29 cellular contexts compared by ENCODE assay signal in the genomic region with DNA sequence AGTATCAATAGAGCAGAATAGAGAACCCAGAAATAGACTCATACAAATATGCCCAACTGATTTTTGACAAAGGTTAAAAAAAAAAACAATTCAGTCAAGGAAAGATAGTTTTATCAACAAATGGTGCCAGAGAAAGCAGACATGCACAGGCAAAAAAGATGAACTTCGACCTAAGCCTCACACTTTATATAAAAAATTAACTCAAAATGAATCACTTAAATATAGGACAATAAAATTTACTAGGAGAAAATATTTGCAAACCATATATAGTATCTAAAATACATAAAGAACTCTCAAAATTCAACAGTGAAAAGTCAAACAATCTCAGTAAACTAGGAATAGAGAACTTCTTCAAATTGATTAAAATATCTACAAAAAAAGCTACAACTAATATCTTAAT.
"Had no signal": no experiment of that assay in that cellular context is flagged by ENCODE, and none has a peak within 500 bp of the region (broad histone marks: within the 10 kb centered on the region; RNA-seq: fewer than 3 reads in every experiment).

No MANE protein-coding gene starts in this region.

- H3K4me1 ChIP-seq: colonic mucosa had no signal

- H3K27ac ChIP-seq: body of pancreas, colonic mucosa, epithelial cell of prostate, esophagus squamous epithelium, gastroesophageal sphincter, heart right ventricle, VCaP had no signal

- FAIRE-seq: endometrium, endothelial cell of umbilical vein had no signal

- H3K9me3 Mint-ChIP-seq: activated CD4-positive, alpha-beta memory T cell treated with anti-CD3 and anti-CD28 coated beads, Interleukin-2, amount 10 ng/mL, durations not matched to agents 7 days and 5 days; activated CD4-positive, alpha-beta T cell treated with anti-CD3 and anti-CD28 coated beads, Interleukin-2, amount 10 ng/mL, durations not matched to agents 7 days and 5 days; activated T-helper 17 cell treated with anti-CD3 and anti-CD28 coated beads, Interleukin-2, amount 50 U/mL, for 72 hours; WTC11 had no signal

- H3K9me3 ChIP-seq: body of pancreas, colonic mucosa, esophagus squamous epithelium, gastroesophageal sphincter, heart right ventricle had no signal

- H3K4me1 Mint-ChIP-seq: WTC11 had no signal

- ATAC-seq: activated T-helper 17 cell treated with anti-CD3 and anti-CD28 coated beads, Interleukin-2, amount 50 U/mL, for 72 hours; body of pancreas; gastroesophageal sphincter; heart right ventricle; WTC11 had no signal

- H3K27me3 Mint-ChIP-seq: activated CD4-positive, alpha-beta memory T cell treated with anti-CD3 and anti-CD28 coated beads, Interleukin-2, amount 10 ng/mL, durations not matched to agents 7 days and 5 days; activated CD4-positive, alpha-beta T cell treated with anti-CD3 and anti-CD28 coated beads, Interleukin-2, amount 10 ng/mL, durations not matched to agents 7 days and 5 days; activated naive CD8-positive, alpha-beta T cell; activated T-helper 17 cell treated with anti-CD3 and anti-CD28 coated beads, Interleukin-2, amount 50 U/mL, for 72 hours had no signal

- H3K4me3 ChIP-seq: body of pancreas, colonic mucosa, esophagus squamous epithelium, gastroesophageal sphincter, heart right ventricle had no signal

- H3K27ac Mint-ChIP-seq: activated CD4-positive, alpha-beta memory T cell treated with anti-CD3 and anti-CD28 coated beads, Interleukin-2, amount 10 ng/mL, durations not matched to agents 7 days and 5 days; activated CD4-positive, alpha-beta T cell treated with anti-CD3 and anti-CD28 coated beads, Interleukin-2, amount 10 ng/mL, durations not matched to agents 7 days and 5 days; activated naive CD8-positive, alpha-beta T cell; activated T-helper 17 cell treated with anti-CD3 and anti-CD28 coated beads, Interleukin-2, amount 50 U/mL, for 72 hours; WTC11 had no signal

- H3K4me3 Mint-ChIP-seq: activated CD4-positive, alpha-beta memory T cell treated with anti-CD3 and anti-CD28 coated beads, Interleukin-2, amount 10 ng/mL, durations not matched to agents 7 days and 5 days; activated CD4-positive, alpha-beta T cell treated with anti-CD3 and anti-CD28 coated beads, Interleukin-2, amount 10 ng/mL, durations not matched to agents 7 days and 5 days; activated naive CD8-positive, alpha-beta T cell; activated T-helper 17 cell treated with anti-CD3 and anti-CD28 coated beads, Interleukin-2, amount 50 U/mL, for 72 hours; WTC11 had no signal

- DNase-seq: activated CD4-positive, alpha-beta memory T cell treated with anti-CD3 and anti-CD28 coated beads, Interleukin-2, amount 10 ng/mL, durations not matched to agents 7 days and 5 days; activated CD4-positive, alpha-beta T cell treated with anti-CD3 and anti-CD28 coated beads for 1 hour; activated CD4-positive, alpha-beta T cell treated with anti-CD3 and anti-CD28 coated beads for 4 hours; activated CD4-positive, alpha-beta T cell treated with anti-CD3 and anti-CD28 coated beads, Interleukin-2, amount 10 ng/mL, durations not matched to agents 7 days and 5 days; activated CD4-positive, alpha-beta T cell treated with anti-CD3 and anti-CD28 coated beads, Interleukin-2, amount 50 U/mL, for 4 hours; activated CD8-positive, alpha-beta memory T cell treated with anti-CD3 and anti-CD28 coated beads, Interleukin-2, amount 50 U/mL, for 48 hours; activated effector memory CD4-positive, alpha-beta T cell treated with Interleukin-2 at 50 U/mL for 16 hours; activated gamma-delta T cell treated with Interleukin-2 at 50 U/mL for 16 hours; activated naive CD4-positive, alpha-beta T cell treated with anti-CD3 and anti-CD28 coated beads, Interleukin-2, amount 50 U/mL, for 16 hours; activated naive CD4-positive, alpha-beta T cell treated with Interleukin-2 at 50 U/mL for 16 hours; amniotic stem cell; anterior cingulate cortex; body of pancreas; caudate nucleus; colonic mucosa; effector CD8-positive, alpha-beta T cell; esophagus squamous epithelium; foreskin melanocyte; heart right ventricle; T-helper 1 cell; T-helper 2 cell had no signal

- H3K27me3 ChIP-seq: body of pancreas, colonic mucosa, esophagus squamous epithelium, gastroesophageal sphincter had no signal

- H3K36me3 ChIP-seq: colonic mucosa had no signal
